Comparison of ENCODE assay signal across 20 cellular contexts in the genomic region with DNA sequence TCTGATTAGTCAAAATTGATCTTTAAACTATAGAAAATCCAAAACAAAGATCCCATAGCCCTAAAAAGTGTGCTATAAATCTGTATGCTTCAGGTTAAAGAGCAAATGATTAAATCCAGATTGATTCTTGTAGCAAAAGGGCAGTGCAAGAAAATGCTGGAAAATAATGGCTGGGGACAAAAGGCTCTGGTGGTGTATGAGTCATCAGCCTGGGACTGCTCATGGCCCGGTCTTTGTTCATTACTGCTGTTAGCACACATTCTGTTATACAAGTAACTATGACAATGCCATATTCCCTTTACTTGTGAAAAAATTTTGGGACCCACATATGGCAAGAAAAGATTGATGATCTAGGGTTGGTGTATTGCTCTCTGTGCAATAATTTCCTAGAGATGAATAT.
A peak's percentile ranks its signal among the peaks of the same experiment; 100 is the strongest.
DNase-seq lines count a peak whose midpoint lies in the region; ATAC-seq and TF ChIP-seq lines count a peak whose summit lies in the region.
"Had no signal": no experiment of that assay in that cellular context is flagged by ENCODE, and none has a peak within 500 bp of the region (broad histone marks: within the 10 kb centered on the region; RNA-seq: fewer than 3 reads in every experiment).

No MANE protein-coding gene starts in this region.

- intact Hi-C loops in left colon (cut with DNase I, micrococcal nuclease) = no loop called here

- no peaks in the 10 kb centered on the region for H3K27me3 ChIP-seq in MM.1S (replicated peaks; ENCODE audit: insufficient read depth, low read length)

- TF ChIP-seq CTCF in cardiac fibroblast (IDR thresholded peaks at IDR 0.05; ENCODE audit: low read depth, low read length) (no peak), MM.1S (IDR thresholded peaks at IDR 0.05; ENCODE audit: low read length) (no peak), HFFc6 (IDR thresholded peaks at IDR 0.05) (no peak)

- no peak overlapping the region for H3K4me3 ChIP-seq in cardiac fibroblast (replicated peaks in 1 of 2; ENCODE audit: low read depth in 2 of 2, low read length in 2 of 2)
- no peak overlapping the region for H3K4me3 ChIP-seq in MM.1S (ENCODE audit: low read length)
- H3K4me3 ChIP-seq: GM23338, psoas muscle had no signal

- H3K4me1 ChIP-seq in MM.1S (ENCODE audit: low read length) = no peaks in the 10 kb centered on the region
- H3K4me1 ChIP-seq: psoas muscle had no signal

- no peaks in the 10 kb centered on the region for H3K79me2 ChIP-seq in MM.1S (ENCODE audit: low read length)

- no peaks in the 10 kb centered on the region for H4K20me1 ChIP-seq in MM.1S (ENCODE audit: insufficient read depth, low read length)

- no peaks in the 10 kb centered on the region for H3K9me2 ChIP-seq in MM.1S (replicated peaks; ENCODE audit: insufficient read depth, low read length)

- H3K4me3 Mint-ChIP-seq in naive thymus-derived CD8-positive, alpha-beta T cell = no peak overlapping the region
- no peak overlapping the region for H3K4me3 Mint-ChIP-seq in HFFc6
- H3K4me3 Mint-ChIP-seq: activated CD4-positive, alpha-beta T cell treated with anti-CD3 and anti-CD28 coated beads for 36 hours; GM23338; immature natural killer cell; stimulated activated effector memory CD8-positive, alpha-beta T cell treated with anti-CD3 and anti-CD28 coated beads, Interleukin-12 subunit alpha, Interleukin-12 subunit beta, amount 100 ng/mL, for 72 hours; T-helper 1 cell treated with Interleukin-12 subunit alpha and Interleukin-12 subunit beta and Interleukin-4 antibody, amounts not matched to agents 30 μg/mL and 1 μg/mL, for 36 hours had no signal

- H3F3A ChIP-seq in MM.1S (ENCODE audit: insufficient read depth, low read length) = no peaks in the 10 kb centered on the region

- no peak overlapping the region for H2AFZ ChIP-seq in MM.1S (ENCODE audit: low read length)
- H2AFZ ChIP-seq: GM23338 had no signal

- ATAC-seq in naive thymus-derived CD8-positive, alpha-beta T cell = no peak
- ATAC-seq in left colon = no peak
- ATAC-seq: activated CD4-positive, alpha-beta T cell treated with anti-CD3 and anti-CD28 coated beads for 36 hours; esophagus mucosa; GM23338; psoas muscle; stimulated activated effector memory CD8-positive, alpha-beta T cell treated with anti-CD3 and anti-CD28 coated beads, Interleukin-12 subunit alpha, Interleukin-12 subunit beta, amount 100 ng/mL, for 72 hours had no signal

- H3K27ac ChIP-seq in MM.1S (ENCODE audit: low read length) = no peak overlapping the region
- H3K27ac ChIP-seq: C4-2B, psoas muscle had no signal

- H3K9me3 Mint-ChIP-seq in naive thymus-derived CD8-positive, alpha-beta T cell = no peaks in the 10 kb centered on the region
- H3K9me3 Mint-ChIP-seq in HFFc6 = no peaks in the 10 kb centered on the region
- H3K9me3 Mint-ChIP-seq: GM23338; T-helper 1 cell treated with Interleukin-12 subunit alpha and Interleukin-12 subunit beta and Interleukin-4 antibody, amounts not matched to agents 30 μg/mL and 1 μg/mL, for 36 hours had no signal

- H3K27me3 Mint-ChIP-seq in naive thymus-derived CD8-positive, alpha-beta T cell = peaks cover 5 to 12% (median 7%) of the 10 kb centered on the region in 5 donors
- 0 out of 2 replicates have a peak, but pooled peaks cover 2% of the 10 kb centered on the region for H3K27me3 Mint-ChIP-seq in HFFc6 (ENCODE audit: insufficient read depth)

- H3K9me3 ChIP-seq in MM.1S (replicated peaks; ENCODE audit: insufficient read depth, low read length) = no peaks in the 10 kb centered on the region
- H3K9me3 ChIP-seq: psoas muscle had no signal

- no peak overlapping the region for H3K9ac ChIP-seq in MM.1S (ENCODE audit: low read length)

- POLR2A ChIA-PET in naive thymus-derived CD8-positive, alpha-beta T cell (lab: Charles Lee) = no interaction called here

- no peaks in the 10 kb centered on the region for H3K4me1 Mint-ChIP-seq in naive thymus-derived CD8-positive, alpha-beta T cell
- no peaks in the 10 kb centered on the region for H3K4me1 Mint-ChIP-seq in HFFc6 (ENCODE audit: low read depth)
- H3K4me1 Mint-ChIP-seq: activated CD4-positive, alpha-beta T cell treated with anti-CD3 and anti-CD28 coated beads for 36 hours; immature natural killer cell; stimulated activated effector memory CD8-positive, alpha-beta T cell treated with anti-CD3 and anti-CD28 coated beads, Interleukin-12 subunit alpha, Interleukin-12 subunit beta, amount 100 ng/mL, for 72 hours had no signal

- no peak overlapping the region for H3K27ac Mint-ChIP-seq in naive thymus-derived CD8-positive, alpha-beta T cell
- H3K27ac Mint-ChIP-seq in HFFc6 = no peak overlapping the region
- H3K27ac Mint-ChIP-seq: activated CD4-positive, alpha-beta T cell treated with anti-CD3 and anti-CD28 coated beads for 36 hours; GM23338; immature natural killer cell; stimulated activated effector memory CD8-positive, alpha-beta T cell treated with anti-CD3 and anti-CD28 coated beads, Interleukin-12 subunit alpha, Interleukin-12 subunit beta, amount 100 ng/mL, for 72 hours; T-helper 1 cell treated with Interleukin-12 subunit alpha and Interleukin-12 subunit beta and Interleukin-4 antibody, amounts not matched to agents 30 μg/mL and 1 μg/mL, for 36 hours had no signal

- H3K4me2 ChIP-seq in MM.1S (ENCODE audit: low read depth, low read length) = no peak overlapping the region
- H3K4me2 ChIP-seq: GM23338 had no signal

- no peaks in the 10 kb centered on the region for H3K36me3 ChIP-seq in MM.1S (replicated peaks; ENCODE audit: insufficient read depth, low read length)

- peak; percentile 39 for DNase-seq in Ammon's horn (ENCODE audit: low spot score)
- peak; percentile 48 for DNase-seq in HT1080 (ENCODE audit: low read depth)
- DNase-seq in cardiac fibroblast (ENCODE audit: low read depth in 2 of 2) = peak; percentile 12 to 38
- peak; percentile 67 for DNase-seq in medulla oblongata (ENCODE audit: extremely low spot score)
- DNase-seq in naive thymus-derived CD8-positive, alpha-beta T cell = no peak
- DNase-seq in MM.1S = no peak
- DNase-seq in HFFc6 = no peak
- no peak for DNase-seq in left colon
- DNase-seq: activated CD4-positive, alpha-beta T cell treated with anti-CD3 and anti-CD28 coated beads for 36 hours; activated T-cell treated with anti-CD3 and anti-CD28 coated beads, Interleukin-2, amount 50 U/mL, for 1 hour; GDM1; immature natural killer cell; NCI-H345; psoas muscle; stimulated activated CD4-positive, alpha-beta T cell treated with anti-CD3 and anti-CD28 coated beads, Interleukin-2, amount 100 ng/mL, for 48 hours had no signal

- no peaks in the 10 kb centered on the region for H3K36me3 Mint-ChIP-seq in naive thymus-derived CD8-positive, alpha-beta T cell
- no peaks in the 10 kb centered on the region for H3K36me3 Mint-ChIP-seq in HFFc6 (ENCODE audit: low read depth)
- H3K36me3 Mint-ChIP-seq: immature natural killer cell; stimulated activated effector memory CD8-positive, alpha-beta T cell treated with anti-CD3 and anti-CD28 coated beads, Interleukin-12 subunit alpha, Interleukin-12 subunit beta, amount 100 ng/mL, for 72 hours had no signal

Comparison
In these comparisons a context has a peak if more than half of its experiments do, and no peak if none do; other contexts are left out.
1. DNase-seq: peak in Ammon's horn (single experiment), HT1080 (single experiment), cardiac fibroblast (2 of 2) and medulla oblongata (single experiment); none in naive thymus-derived CD8-positive, alpha-beta T cell (0 of 10), MM.1S (single experiment), HFFc6 (single experiment) and left colon (0 of 2).